23 cellular contexts compared by ENCODE assay signal in the genomic region with DNA sequence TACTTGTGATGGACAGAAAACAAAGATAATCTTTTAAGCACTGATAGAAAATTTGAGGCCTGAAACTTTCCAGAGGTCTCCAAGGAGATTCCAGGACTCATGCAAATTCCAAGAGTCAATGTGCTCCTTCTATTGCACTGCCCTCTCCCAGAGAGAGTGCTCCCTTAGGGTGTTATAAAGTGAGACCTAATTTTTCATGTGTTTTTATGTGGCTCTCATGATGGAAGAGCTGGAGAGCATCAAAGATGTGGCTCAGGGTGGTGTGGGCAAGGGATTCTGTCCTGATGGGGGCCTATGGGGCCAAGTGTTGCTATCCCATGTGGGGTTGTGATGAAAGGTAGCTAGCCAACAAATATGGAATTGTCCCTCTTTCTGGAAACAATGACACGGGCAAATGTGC.
"Had no signal": no experiment of that assay in that cellular context is flagged by ENCODE, and none has a peak within 500 bp of the region (broad histone marks: within the 10 kb centered on the region; RNA-seq: fewer than 3 reads in every experiment).

No MANE protein-coding gene starts in this region.

- H3K36me3 ChIP-seq: esophagus squamous epithelium, gastroesophageal sphincter, heart right ventricle, lower lobe of right lung, sigmoid colon, vagina had no signal

- H3K27ac ChIP-seq: dorsolateral prefrontal cortex, esophagus squamous epithelium, gastroesophageal sphincter, heart right ventricle, lower lobe of right lung, sigmoid colon, testis, vagina, VCaP had no signal

- H3K4me1 ChIP-seq: esophagus squamous epithelium, gastroesophageal sphincter, lower lobe of right lung, sigmoid colon, testis, vagina had no signal

- ATAC-seq: activated CD4-positive, CD25-positive, alpha-beta regulatory T cell treated with anti-CD3 and anti-CD28 coated beads, Interleukin-2, amount 50 U/mL, for 24 hours; activated T-helper 17 cell treated with anti-CD3 and anti-CD28 coated beads, Interleukin-2, amount 50 U/mL, for 72 hours; gastroesophageal sphincter; left colon; lower lobe of right lung; stimulated activated naive B cell treated with anti-CD40 and anti-IgM and Interleukin-4, amounts not matched to agents 10 μg/mL and 1 μg/mL and 100 μg/mL, for 72 hours had no signal

- DNase-seq: activated CD4-positive, alpha-beta T cell treated with anti-CD3 and anti-CD28 coated beads, Interleukin-2, amount 50 U/mL, for 1 hour; activated naive CD8-positive, alpha-beta T cell treated with anti-CD3 and anti-CD28 coated beads for 36 hours; activated T-cell treated with anti-CD3 and anti-CD28 coated beads, Interleukin-2, amount 50 U/mL, for 1 hour; dorsolateral prefrontal cortex; esophagus squamous epithelium; heart right ventricle; left colon; lower lobe of right lung; naive B cell; occipital lobe; posterior cingulate gyrus; sigmoid colon; stimulated activated CD4-positive, alpha-beta T cell treated with anti-CD3 and anti-CD28 coated beads, Interleukin-15, amount 100 ng/mL, for 24 hours; stimulated activated naive B cell treated with anti-CD40 and anti-IgM and Interleukin-4, amounts not matched to agents 10 μg/mL and 1 μg/mL and 100 μg/mL, for 72 hours; testis had no signal

- H3K27me3 ChIP-seq: dorsolateral prefrontal cortex, esophagus squamous epithelium, gastroesophageal sphincter, heart right ventricle, sigmoid colon, testis, vagina had no signal

- H3K4me3 ChIP-seq: dorsolateral prefrontal cortex, esophagus squamous epithelium, gastroesophageal sphincter, heart right ventricle, lower lobe of right lung, sigmoid colon, smooth muscle cell, testis, vagina had no signal

- H3K9me3 ChIP-seq: esophagus squamous epithelium, gastroesophageal sphincter, lower lobe of right lung, sigmoid colon, testis, vagina had no signal

- H3K4me2 ChIP-seq: smooth muscle cell had no signal

- FAIRE-seq: colon, keratinocyte had no signal
